In genomic region chr15:89740137-89740536, GRCh38 we compare ENCODE assay signal across 1 cellular context.
TF ChIP-seq lines count a peak whose summit lies in the region.

No MANE protein-coding gene starts in this region.

TF ChIP-seq in A549, 52 proteins besides CTCF, POLR2A, EP300 and RAD21 (continued from another document):
- no peak for TF ChIP-seq ATOH8 (CRISPR knock-in tag; IDR thresholded peaks at IDR 0.05; ENCODE audit: low read depth)
- no peak for TF ChIP-seq MAZ (IDR thresholded peaks at IDR 0.05; ENCODE audit: borderline replicate concordance, low read depth, low read length)
- no peak for TF ChIP-seq CBX8 (IDR thresholded peaks at IDR 0.05)
- TF ChIP-seq HES2 (IDR thresholded peaks at IDR 0.05): no peak
- TF ChIP-seq SMC3 (IDR thresholded peaks at IDR 0.05): peak; percentile 77
- TF ChIP-seq E2F6 (IDR thresholded peaks at IDR 0.05; ENCODE audit: borderline replicate concordance, low read depth): 0 out of 2 replicates have a peak, but pooled peaks have one; percentile 24
- no peak for TF ChIP-seq POLR2AphosphoS2 (conservative IDR thresholded peaks at IDR 0.05; ENCODE audit: low read length)
